8 cellular contexts compared by ENCODE assay signal in the genomic region with DNA sequence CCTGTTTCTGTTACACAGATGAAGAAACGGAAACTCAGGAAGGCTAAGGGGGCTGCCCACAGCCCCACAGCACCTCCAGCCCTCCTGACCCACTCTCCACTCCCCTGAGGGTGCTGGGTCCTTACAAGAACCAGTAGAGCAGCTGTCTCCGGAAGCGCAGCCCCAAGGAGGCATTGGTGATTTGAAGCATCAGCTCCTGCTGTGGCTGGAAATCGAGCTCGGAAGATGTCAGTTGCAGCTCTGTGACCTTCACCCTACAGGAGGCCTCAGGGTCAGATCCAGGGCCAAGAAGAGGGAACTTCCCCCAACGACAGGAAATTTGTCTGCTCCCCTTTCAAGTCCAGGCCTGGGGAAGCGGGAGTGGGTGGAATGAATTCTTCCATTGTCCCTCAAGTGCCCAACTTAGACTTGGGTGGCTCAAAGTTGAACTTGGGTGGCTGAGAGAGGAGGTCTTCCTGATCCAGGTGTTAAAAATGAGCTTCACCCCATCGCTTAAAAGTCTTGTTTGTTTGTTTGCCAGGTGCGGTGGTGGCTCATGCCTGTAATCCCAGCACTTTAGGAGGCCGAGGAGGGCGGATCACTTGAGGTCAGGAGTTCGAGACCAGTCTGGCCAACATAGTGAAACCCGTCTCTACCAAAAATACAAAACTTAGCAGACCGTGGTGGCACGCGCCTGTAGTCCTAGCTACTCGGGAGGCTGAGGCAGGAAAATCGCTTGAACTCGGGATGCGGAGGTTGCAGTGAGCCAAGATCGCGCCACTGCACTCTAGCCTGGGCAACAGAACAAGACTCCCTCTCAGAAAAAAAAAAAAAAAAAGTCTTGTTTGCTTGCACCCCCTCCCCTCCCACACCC. TPM values are rescaled to one million over a fixed set of nuclear protein-coding genes. Genes with fewer than 3 reads are reported as not detected.
DNase-seq lines count a peak whose midpoint lies in the region; ATAC-seq, FAIRE-seq and TF ChIP-seq lines count a peak whose summit lies in the region.

No MANE protein-coding gene starts in this region.

- no peak overlapping the region for H2AFZ ChIP-seq in keratinocyte (ENCODE audit: control insufficient read depth, low read length)

- TF ChIP-seq POLR2A in heart left ventricle (IDR thresholded peaks at IDR 0.05): no peak
- no peak for TF ChIP-seq POLR2A in tibial nerve (IDR thresholded peaks at IDR 0.05)

- peaks cover 6% of the 10 kb centered on the region for H3K27me3 Mint-ChIP-seq in activated T-helper 2 cell treated with anti-CD3 and anti-CD28 coated beads, Interferon-gamma antibody, Interleukin-2, Interleukin-4, amounts not matched to agents 10 μg/mL and 5 μg/mL and 100 μg/mL, durations not matched to agents 14 hours and 24 hours and 36 hours (ENCODE audit: low read depth)

- DNase-seq in heart left ventricle: no peak
- no peak for DNase-seq in cardiac septum (ENCODE audit: low spot score)
- no peak for DNase-seq in activated T-helper 2 cell treated with anti-CD3 and anti-CD28 coated beads, Interferon-gamma antibody, Interleukin-2, Interleukin-4, amounts not matched to agents 10 μg/mL and 5 μg/mL and 100 μg/mL, durations not matched to agents 14 hours and 24 hours and 36 hours (ENCODE audit: low spot score)
- no peak for DNase-seq in keratinocyte (ENCODE audit: low read depth, low spot score)
- DNase-seq in tibial nerve (ENCODE audit: low spot score in 2 of 2): no peak
- no peak for DNase-seq in NCI-H2081 (lab: John Stamatoyannopoulos, UW)
- no peak for DNase-seq in KG1 (lab: John Stamatoyannopoulos, UW)
- no peak for DNase-seq in NCI-H774 (lab: John Stamatoyannopoulos, UW)

- no peaks in the 10 kb centered on the region for H3K9me3 ChIP-seq in heart left ventricle
- no peaks in the 10 kb centered on the region for H3K9me3 ChIP-seq in keratinocyte (ENCODE audit: control insufficient read depth, low read depth, low read length)
- no peaks in the 10 kb centered on the region for H3K9me3 ChIP-seq in tibial nerve

- peaks cover 7% of the 10 kb centered on the region for H3K4me1 Mint-ChIP-seq in activated T-helper 2 cell treated with anti-CD3 and anti-CD28 coated beads, Interferon-gamma antibody, Interleukin-2, Interleukin-4, amounts not matched to agents 10 μg/mL and 5 μg/mL and 100 μg/mL, durations not matched to agents 14 hours and 24 hours and 36 hours (ENCODE audit: low read depth)

- dilution Hi-C loops in keratinocyte (cut with MboI; ENCODE audit: extremely low pct_ligation_motif_present, low sequenced_read_pairs): no loop called here

- H3K79me2 ChIP-seq in keratinocyte (ENCODE audit: control insufficient read depth, insufficient read depth, low read length): no peaks in the 10 kb centered on the region

- H3K27me3 ChIP-seq in heart left ventricle (peaks cover 0 to 5% (median 0%) of the 10 kb centered on the region in 9 donors), keratinocyte (ENCODE audit: control insufficient read depth, extremely low read depth, insufficient read depth, low read length) (no peaks in the 10 kb centered on the region), tibial nerve (no peaks in the 10 kb centered on the region)

- H3K4me3 ChIP-seq in heart left ventricle: peak overlapping the region in 9 of 12 donors; percentile 9 to 65 (median 62)
- H3K4me3 ChIP-seq in keratinocyte (ENCODE audit: control insufficient read depth in 2 of 3, extremely low read depth in 1 of 3, insufficient read depth in 2 of 3, low read depth in 1 of 3, low read length in 3 of 3): peak overlapping the region in 1 of 3 experiments; percentile 8
- peak overlapping the region in 3 of 4 donors; percentile 5 to 58 (median 53) for H3K4me3 ChIP-seq in tibial nerve

- H3K4me2 ChIP-seq in keratinocyte (ENCODE audit: control insufficient read depth, extremely low read depth, insufficient read depth, low read depth, low read length): peak overlapping the region; percentile 32

- intact Hi-C loops in heart left ventricle (cut with DNase I) (loop anchor here in 1 of 10 donors (2.0 kb wide), 1 partner anchor 25 kb away; the partner anchor contains the start of gene PCIF1), cardiac septum (cut with DNase I) (no loop called here)
- intact Hi-C loops in activated T-helper 2 cell treated with anti-CD3 and anti-CD28 coated beads, Interferon-gamma antibody, Interleukin-2, Interleukin-4, amounts not matched to agents 10 μg/mL and 5 μg/mL and 100 μg/mL, durations not matched to agents 14 hours and 24 hours and 36 hours (cut with micrococcal nuclease): loop anchor here (2.0 kb wide), 2 partner anchors 53 to 63 kb away; partner anchors contain the start of genes ACOT8, ZNF335 and ZSWIM3

- peak overlapping the region in 10 of 12 donors; percentile 25 to 91 (median 51) for H3K27ac ChIP-seq in heart left ventricle
- peak overlapping the region; percentile 36 for H3K27ac ChIP-seq in keratinocyte (ENCODE audit: control insufficient read depth, insufficient read depth, low read length)
- peak overlapping the region in 2 of 4 donors; percentile 57 to 92 for H3K27ac ChIP-seq in tibial nerve

- no peaks in the 10 kb centered on the region for H4K20me1 ChIP-seq in keratinocyte (ENCODE audit: control insufficient read depth, extremely low read depth, insufficient read depth, low read length)

- no peak overlapping the region for H3K9ac ChIP-seq in keratinocyte (ENCODE audit: control insufficient read depth, extremely low read depth, insufficient read depth, low read length)

- no peak overlapping the region for H3K27ac Mint-ChIP-seq in activated T-helper 2 cell treated with anti-CD3 and anti-CD28 coated beads, Interferon-gamma antibody, Interleukin-2, Interleukin-4, amounts not matched to agents 10 μg/mL and 5 μg/mL and 100 μg/mL, durations not matched to agents 14 hours and 24 hours and 36 hours

- peaks cover 4% of the 10 kb centered on the region for H3K9me1 ChIP-seq in keratinocyte (ENCODE audit: control insufficient read depth, extremely low read depth, insufficient read depth, low read length)

- ATAC-seq in heart left ventricle: no peak

- H3K9me3 Mint-ChIP-seq in activated T-helper 2 cell treated with anti-CD3 and anti-CD28 coated beads, Interferon-gamma antibody, Interleukin-2, Interleukin-4, amounts not matched to agents 10 μg/mL and 5 μg/mL and 100 μg/mL, durations not matched to agents 14 hours and 24 hours and 36 hours: no peaks in the 10 kb centered on the region

- 75 to 83% (median 79%) methylated on average over 21 to 22 of the region's 22 CpGs for WGBS in heart left ventricle, 4 donors
- WGBS in tibial nerve, 2 donors: 73 to 77% methylated on average over 22 of the region's 22 CpGs

- H3K36me3 ChIP-seq in heart left ventricle: peaks cover 0 to 38% (median 10%) of the 10 kb centered on the region in 9 donors
- H3K36me3 ChIP-seq in keratinocyte (ENCODE audit: control insufficient read depth in 2 of 2, extremely low read depth in 1 of 2, insufficient read depth in 2 of 2, low read length in 2 of 2): peaks cover 3 to 8% of the 10 kb centered on the region in 2 experiments
- H3K36me3 ChIP-seq in tibial nerve: peaks cover 0 to 29% (median 0%) of the 10 kb centered on the region in 3 donors

- H3K36me3 Mint-ChIP-seq in activated T-helper 2 cell treated with anti-CD3 and anti-CD28 coated beads, Interferon-gamma antibody, Interleukin-2, Interleukin-4, amounts not matched to agents 10 μg/mL and 5 μg/mL and 100 μg/mL, durations not matched to agents 14 hours and 24 hours and 36 hours (ENCODE audit: low read depth): no peaks in the 10 kb centered on the region

- peak overlapping the region; percentile 72 for H3K4me3 Mint-ChIP-seq in activated T-helper 2 cell treated with anti-CD3 and anti-CD28 coated beads, Interferon-gamma antibody, Interleukin-2, Interleukin-4, amounts not matched to agents 10 μg/mL and 5 μg/mL and 100 μg/mL, durations not matched to agents 14 hours and 24 hours and 36 hours (ENCODE audit: low read depth)

- H3K4me1 ChIP-seq in heart left ventricle (peaks cover 0 to 54% (median 18%) of the 10 kb centered on the region in 12 donors), keratinocyte (ENCODE audit: control insufficient read depth, extremely low read depth, insufficient read depth, low read length) (peaks cover 29% of the 10 kb centered on the region), tibial nerve (peaks cover 0 to 30% (median 9%) of the 10 kb centered on the region in 4 donors)

- FAIRE-seq in keratinocyte (lab: Jason Lieb, UNC): no peak

- no peak for TF ChIP-seq CTCF in heart left ventricle (IDR thresholded peaks at IDR 0.05)
- TF ChIP-seq CTCF in keratinocyte (optimal IDR thresholded peaks at IDR 0.05 in 1 of 3, IDR thresholded peaks at IDR 0.05 in 1 of 3, conservative IDR thresholded peaks at IDR 0.05 in 1 of 3; ENCODE audit: extremely low read depth in 1 of 3, insufficient read depth in 2 of 3, low read length in 3 of 3): no peak
- no peak for TF ChIP-seq CTCF in tibial nerve (IDR thresholded peaks at IDR 0.05)

- no peak for TF ChIP-seq EP300 in tibial nerve (IDR thresholded peaks at IDR 0.05)

RNA-seq across cellular contexts. Expression of gene PLTP, which starts 1.9 kb away (rescaled TPM):
- total RNA-seq in heart left ventricle (100 to 1,000 TPM in 3 of 9 donors, 10 to 100 TPM in 6; 19.8 to 367 (median 81.1) TPM), cardiac septum (37.1 TPM), tibial nerve (100 to 1,000 TPM in 3 of 4 donors, 10 to 100 TPM in 1; 74.7 to 713 (median 134) TPM)
- polyA plus RNA-seq in heart left ventricle (10 to 100 TPM; 21.5 to 33.2 TPM), keratinocyte (26.3 to 58.1 TPM (median 46.5 TPM) in 3 replicates)
- 5.5 TPM in 2 replicates for total RNA-seq in activated T-helper 2 cell treated with anti-CD3 and anti-CD28 coated beads, Interferon-gamma antibody, Interleukin-2, Interleukin-4, amounts not matched to agents 10 μg/mL and 5 μg/mL and 100 μg/mL, durations not matched to agents 14 hours and 24 hours and 36 hours
- polyA plus RNA-seq in keratinocyte (2011; ENCODE audit: low read depth): 16.6 TPM
- 33.7 and 79.0 TPM in 2 replicates for polyA plus RNA-seq in keratinocyte (2011; cell fraction: cytosol; rRNA removed)
- 84.1 and 121 TPM in 2 replicates for polyA plus RNA-seq in keratinocyte (2011; cell fraction: nucleus; rRNA removed)
- 53.4 and 63.7 TPM in 2 replicates for polyA plus RNA-seq in keratinocyte (2012; ENCODE audit: low replicate concordance)
- 32.2 to 98.3 TPM (median 57.4 TPM) in 3 replicates for polyA minus RNA-seq in keratinocyte
- polyA minus RNA-seq in keratinocyte (2011; cell fraction: cytosol; rRNA and poly(A)+ RNA removed): 82.1 TPM
- 59.9 and 73.8 TPM in 2 replicates for polyA minus RNA-seq in keratinocyte (2011; cell fraction: nucleus; rRNA and poly(A)+ RNA removed)

RNA-seq across cellular contexts. Expression of gene CTSA, which starts 18.9 kb away (rescaled TPM):
- total RNA-seq in heart left ventricle: 100 to 1,000 TPM in 7 of 9 donors, 10 to 100 TPM in 2; 62.5 to 214 (median 129) TPM
- polyA plus RNA-seq in heart left ventricle: 10 to 100 TPM; 77.7 to 92.5 TPM
- 111 TPM for total RNA-seq in cardiac septum
- total RNA-seq in activated T-helper 2 cell treated with anti-CD3 and anti-CD28 coated beads, Interferon-gamma antibody, Interleukin-2, Interleukin-4, amounts not matched to agents 10 μg/mL and 5 μg/mL and 100 μg/mL, durations not matched to agents 14 hours and 24 hours and 36 hours: 49.0 and 51.9 TPM in 2 replicates
- 38.6 to 69.4 TPM (median 48.6 TPM) in 3 replicates for polyA plus RNA-seq in keratinocyte
- polyA plus RNA-seq in keratinocyte (2011; ENCODE audit: low read depth): 55.4 TPM
- 42.4 and 45.7 TPM in 2 replicates for polyA plus RNA-seq in keratinocyte (2011; cell fraction: cytosol; rRNA removed)
- polyA plus RNA-seq in keratinocyte (2011; cell fraction: nucleus; rRNA removed): 157 and 166 TPM in 2 replicates
- 53.4 and 103 TPM in 2 replicates for polyA plus RNA-seq in keratinocyte (2012; ENCODE audit: low replicate concordance)
- 58.9 to 78.9 TPM (median 68.4 TPM) in 3 replicates for polyA minus RNA-seq in keratinocyte
- 55.8 TPM for polyA minus RNA-seq in keratinocyte (2011; cell fraction: cytosol; rRNA and poly(A)+ RNA removed)
- 81.7 and 88.9 TPM in 2 replicates for polyA minus RNA-seq in keratinocyte (2011; cell fraction: nucleus; rRNA and poly(A)+ RNA removed)
- total RNA-seq in tibial nerve: 10 to 100 TPM; 50.4 to 87.3 (median 71.7) TPM

RNA-seq across cellular contexts. Expression of gene NEURL2, which starts 19.0 kb away (rescaled TPM):
- 10 to 100 TPM in 5 of 9 donors, 1 to 10 TPM in 4; 3.5 to 14.8 (median 10.8) TPM for total RNA-seq in heart left ventricle
- polyA plus RNA-seq in heart left ventricle: 1 to 10 TPM; 3.0 to 8.4 TPM
- total RNA-seq in cardiac septum: 7.6 TPM
- total RNA-seq in activated T-helper 2 cell treated with anti-CD3 and anti-CD28 coated beads, Interferon-gamma antibody, Interleukin-2, Interleukin-4, amounts not matched to agents 10 μg/mL and 5 μg/mL and 100 μg/mL, durations not matched to agents 14 hours and 24 hours and 36 hours: 2.0 and 3.3 TPM in 2 replicates
- 0.49 to 0.97 TPM (median 0.54 TPM) in 3 replicates for polyA plus RNA-seq in keratinocyte
- polyA plus RNA-seq in keratinocyte (2011; ENCODE audit: low read depth): not detected
- 0.18 and 0.25 TPM in 2 replicates for polyA plus RNA-seq in keratinocyte (2011; cell fraction: cytosol; rRNA removed)
- 3.0 and 5.0 TPM in 2 replicates for polyA plus RNA-seq in keratinocyte (2011; cell fraction: nucleus; rRNA removed)
- 0.30 and 1.1 TPM in 2 replicates for polyA plus RNA-seq in keratinocyte (2012; ENCODE audit: low replicate concordance)
- polyA minus RNA-seq in keratinocyte: 0.26 TPM in 1 of 3 replicates, not detected in the others
- not detected for polyA minus RNA-seq in keratinocyte (2011; cell fraction: cytosol; rRNA and poly(A)+ RNA removed)
- polyA minus RNA-seq in keratinocyte (2011; cell fraction: nucleus; rRNA and poly(A)+ RNA removed): 2.2 and 2.7 TPM in 2 replicates
- 10 to 100 TPM in 3 of 4 donors, 1 to 10 TPM in 1; 7.7 to 42.9 (median 15.6) TPM for total RNA-seq in tibial nerve

RNA-seq across cellular contexts. Expression of gene SPATA25, which starts 22.6 kb away (rescaled TPM):
- total RNA-seq in heart left ventricle: 1 to 10 TPM in 7 of 9 donors, not detected in 2; 1.1 to 4.0 (median 1.8) TPM
- polyA plus RNA-seq in heart left ventricle: 1 to 10 TPM in 1 of 2 donors, under 1 TPM in 1; 0.58 to 2.7 TPM
- total RNA-seq in cardiac septum: 3.3 TPM
- 0.60 and 1.1 TPM in 2 replicates for total RNA-seq in activated T-helper 2 cell treated with anti-CD3 and anti-CD28 coated beads, Interferon-gamma antibody, Interleukin-2, Interleukin-4, amounts not matched to agents 10 μg/mL and 5 μg/mL and 100 μg/mL, durations not matched to agents 14 hours and 24 hours and 36 hours
- polyA plus RNA-seq in keratinocyte: 0.19 TPM in 1 of 3 replicates, not detected in the others
- not detected for polyA plus RNA-seq in keratinocyte (2011; ENCODE audit: low read depth)
- not detected in 2 replicates for polyA plus RNA-seq in keratinocyte (2011; cell fraction: cytosol; rRNA removed)
- 0.90 and 2.2 TPM in 2 replicates for polyA plus RNA-seq in keratinocyte (2011; cell fraction: nucleus; rRNA removed)
- polyA plus RNA-seq in keratinocyte (2012; ENCODE audit: low replicate concordance): 0.16 TPM in 1 of 2 replicates, not detected in the other
- 0.53 TPM in 1 of 3 replicates, not detected in the others for polyA minus RNA-seq in keratinocyte
- not detected for polyA minus RNA-seq in keratinocyte (2011; cell fraction: cytosol; rRNA and poly(A)+ RNA removed)
- polyA minus RNA-seq in keratinocyte (2011; cell fraction: nucleus; rRNA and poly(A)+ RNA removed): not detected in 2 replicates
- 10 to 100 TPM in 1 of 4 donors, 1 to 10 TPM in 3; 2.6 to 18.3 (median 7.9) TPM for total RNA-seq in tibial nerve

RNA-seq across cellular contexts. Expression of gene PCIF1, which starts 24.4 kb away (rescaled TPM):
- total RNA-seq in heart left ventricle: 10 to 100 TPM; 22.2 to 40.2 (median 28.2) TPM
- 10 to 100 TPM; 17.5 to 31.1 TPM for polyA plus RNA-seq in heart left ventricle
- 30.2 TPM for total RNA-seq in cardiac septum
- total RNA-seq in activated T-helper 2 cell treated with anti-CD3 and anti-CD28 coated beads, Interferon-gamma antibody, Interleukin-2, Interleukin-4, amounts not matched to agents 10 μg/mL and 5 μg/mL and 100 μg/mL, durations not matched to agents 14 hours and 24 hours and 36 hours: 27.5 and 28.6 TPM in 2 replicates
- polyA plus RNA-seq in keratinocyte: 5.4 to 12.7 TPM (median 7.0 TPM) in 3 replicates
- 4.4 TPM for polyA plus RNA-seq in keratinocyte (2011; ENCODE audit: low read depth)
- polyA plus RNA-seq in keratinocyte (2011; cell fraction: cytosol; rRNA removed): 6.3 and 10.3 TPM in 2 replicates
- polyA plus RNA-seq in keratinocyte (2011; cell fraction: nucleus; rRNA removed): 8.5 and 11.5 TPM in 2 replicates
- polyA plus RNA-seq in keratinocyte (2012; ENCODE audit: low replicate concordance): 12.9 and 14.2 TPM in 2 replicates
- 8.5 to 24.8 TPM (median 9.1 TPM) in 3 replicates for polyA minus RNA-seq in keratinocyte
- polyA minus RNA-seq in keratinocyte (2011; cell fraction: cytosol; rRNA and poly(A)+ RNA removed): 14.6 TPM
- 6.8 and 8.5 TPM in 2 replicates for polyA minus RNA-seq in keratinocyte (2011; cell fraction: nucleus; rRNA and poly(A)+ RNA removed)
- total RNA-seq in tibial nerve: 10 to 100 TPM; 52.2 to 59.0 (median 53.0) TPM
